ENCODE assay signal across 28 cellular contexts in the genomic region with DNA sequence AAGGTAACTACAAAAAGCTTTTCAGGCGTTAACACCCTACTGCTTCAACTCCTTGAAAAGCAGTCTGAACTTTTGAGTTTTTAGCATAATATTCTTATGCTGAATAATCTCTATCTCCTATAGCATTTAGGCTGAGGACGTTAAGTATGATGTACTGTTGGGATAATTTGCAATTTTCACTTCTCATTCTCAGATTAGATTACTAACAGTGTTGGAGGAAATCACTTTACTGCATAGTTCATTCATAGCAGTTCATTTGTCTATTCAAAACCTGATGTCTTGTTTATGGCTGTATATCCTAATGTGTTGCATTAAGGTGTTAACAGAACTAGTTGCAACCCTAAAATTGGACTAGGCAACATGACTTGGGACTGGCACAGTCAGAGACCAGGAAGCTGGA.
"Had no signal": no experiment of that assay in that cellular context is flagged by ENCODE, and none has a peak within 500 bp of the region (broad histone marks: within the 10 kb centered on the region; RNA-seq: fewer than 3 reads in every experiment).

No MANE protein-coding gene starts in this region.

- H3K27ac ChIP-seq: cardiac muscle cell, SJCRH30, SK-N-MC had no signal

- H3K36me3 ChIP-seq: cardiac muscle cell, SJCRH30 had no signal

- H3K4me3 ChIP-seq: cardiac muscle cell, SJCRH30, SK-N-MC had no signal

- ATAC-seq: activated CD8-positive, alpha-beta T cell treated with anti-CD3 and anti-CD28 coated beads for 36 hours; activated T-cell treated with anti-CD3 and anti-CD28 coated beads, Interleukin-2, amount 50 U/mL, for 72 hours; activated T-helper 17 cell treated with anti-CD3 and anti-CD28 coated beads, Interleukin-2, amount 50 U/mL, for 72 hours; Panc1 had no signal

- DNase-seq: activated CD4-positive, alpha-beta T cell treated with anti-CD3 and anti-CD28 coated beads, Interleukin-2, amount 10 ng/mL, durations not matched to agents 24 days and 14 days; activated CD4-positive, alpha-beta T cell treated with anti-CD3 and anti-CD28 coated beads, Interleukin-2, amount 50 U/mL, for 4 hours; activated CD8-positive, alpha-beta T cell treated with anti-CD3 and anti-CD28 coated beads for 36 hours; activated effector memory CD4-positive, alpha-beta T cell treated with anti-CD3 and anti-CD28 coated beads, Interleukin-2, amount 50 U/mL, for 16 hours; activated naive CD4-positive, alpha-beta T cell; activated naive CD4-positive, alpha-beta T cell treated with anti-CD3 and anti-CD28 coated beads, Interleukin-2, amount 50 U/mL, for 16 hours; activated naive CD8-positive, alpha-beta T cell treated with anti-CD3 and anti-CD28 coated beads for 36 hours; activated T-cell treated with anti-CD3 and anti-CD28 coated beads, Interleukin-2, amount 50 U/mL, for 1 hour; activated T-cell treated with anti-CD3 and anti-CD28 coated beads, Interleukin-2, amount 50 U/mL, for 72 hours; amniotic stem cell; aorta; NCI-H1092 treated with DMSO at 0.1 percent for 48 hours; NCI-H1417; NCI-H146; NCI-H187; NCI-H2029 treated with DMSO at 0.1 percent for 48 hours; NCI-H2107; NCI-H2171; NCI-H510A; NCI-H526; NCI-H748 treated with DMSO at 0.1 percent for 48 hours; SHP77; SJCRH30; T1000 had no signal

- H3K4me1 ChIP-seq: SJCRH30 had no signal

- H3K27me3 ChIP-seq: cardiac muscle cell, SJCRH30 had no signal

- H3K9me3 ChIP-seq: SJCRH30 had no signal
